ENCODE assay signal across 17 cellular contexts in genomic region chr15:69537888-69538287, GRCh38.
A peak's percentile ranks its signal among the peaks of the same experiment; 100 is the strongest.
DNase-seq lines count a peak whose midpoint lies in the region; ATAC-seq and TF ChIP-seq lines count a peak whose summit lies in the region.
"Had no signal": no experiment of that assay in that cellular context is flagged by ENCODE, and none has a peak within 500 bp of the region (broad histone marks: within the 10 kb centered on the region; RNA-seq: fewer than 3 reads in every experiment).

No MANE protein-coding gene starts in this region.

- no peaks in the 10 kb centered on the region for H3K79me2 ChIP-seq in SK-N-SH (ENCODE audit: insufficient read depth)

- peak in 1 of 2 experiments; percentile 71; a peak in 2 of 4 replicates for TF ChIP-seq EP300 in SK-N-SH (IDR thresholded peaks at IDR 0.05; ENCODE audit: borderline replicate concordance in 1 of 2, low read depth in 1 of 2, low read length in 1 of 2)

- CTCF ChIA-PET in SK-N-SH (lab: Yijun Ruan, JAX) (interaction anchor here (1.0 to 1.5 kb wide), 5 partner anchors 16 to 996 kb away, joined by 3 to 5 read pairs (median 4); no protein-coding TSS in a partner anchor), GM10248 (lab: Yijun Ruan, JAX) (interaction anchor here (1.4 to 1.7 kb wide), 2 partner anchors 9 to 16 kb away, joined by 3 to 4 read pairs; no protein-coding TSS in a partner anchor)

- TF ChIP-seq CTCF in AG10803 (conservative IDR thresholded peaks at IDR 0.05; ENCODE audit: low read length) (no peak), SK-N-SH (IDR thresholded peaks at IDR 0.05) (no peak), gastrocnemius medialis (IDR thresholded peaks at IDR 0.05 in 4 of 5, conservative IDR thresholded peaks at IDR 0.05 in 1 of 5) (no peak), GM10248 (IDR thresholded peaks at IDR 0.05; ENCODE audit: control extremely low read depth, extremely low read depth, low read depth, missing control alignments) (no peak)

- DNase-seq in AG10803 (ENCODE audit: low read depth) (peak; percentile 5), NCI-H2171 (lab: John Stamatoyannopoulos, UW) (peak; percentile 50), SK-N-SH (peak; percentile 67), left kidney (ENCODE audit: low read depth, low spot score) (peak; percentile 31), gastrocnemius medialis (no peak), hippocampal formation (lab: John Stamatoyannopoulos, UW) (no peak), DMS114 treated with DMSO at 0.1 percent for 48 hours (lab: John Stamatoyannopoulos, UW; ENCODE audit: unreplicated experiment) (no peak), GM10248 (ENCODE audit: extremely low spot score) (no peak)
- DNase-seq: GOT3, HFFc6, NCI-H1092, NCI-H187 treated with DMSO at 0.1 percent for 48 hours, NCI-H510A treated with DMSO at 0.1 percent for 48 hours, PC-3 had no signal

- H3K9me2 ChIP-seq in SK-N-SH, result no peaks in the 10 kb centered on the region

- H3K27me3 ChIP-seq in SK-N-SH (ENCODE audit: insufficient read depth) (peaks cover 8% of the 10 kb centered on the region; the same call in 1 of the 2 replicates), gastrocnemius medialis (no peaks in the 10 kb centered on the region)

- intact Hi-C loops in gastrocnemius medialis (cut with DNase I; ENCODE audit: low total_unique reads), result no loop called here

- POLR2A ChIA-PET in SK-N-SH (lab: Yijun Ruan, JAX) (no interaction called here), GM10248 (lab: Yijun Ruan, JAX) (no interaction called here)

- H3K4me1 ChIP-seq in SK-N-SH (ENCODE audit: control insufficient read depth in 1 of 2, insufficient read depth in 2 of 2, low read depth in 1 of 2, low read length in 1 of 2) (peaks cover 9 to 35% of the 10 kb centered on the region in 2 experiments; a peak in 3 of 4 replicates), gastrocnemius medialis (peaks cover 0 to 6% of the 10 kb centered on the region in 2 donors)

- in situ Hi-C loops in gastrocnemius medialis (cut with MboI; ENCODE audit: low sequenced_read_pairs in 4 of 4), result no loop called here

- H3K27ac ChIP-seq in SK-N-SH (ENCODE audit: low read depth in 2 of 2, low read length in 1 of 2) (peak overlapping the region in 1 of 2 experiments; percentile 68; a peak in 2 of 4 replicates), gastrocnemius medialis (no peak overlapping the region)
- H3K27ac ChIP-seq: C4-2B, HL-60 had no signal

- no peak overlapping the region for H2AFZ ChIP-seq in SK-N-SH (ENCODE audit: low read depth)

- no peaks in the 10 kb centered on the region for H3F3A ChIP-seq in SK-N-SH (replicated peaks; ENCODE audit: insufficient read depth)

- H3K4me2 ChIP-seq in SK-N-SH, result no peak overlapping the region

- ATAC-seq in gastrocnemius medialis, result no peak
- ATAC-seq: K562, PC-3 had no signal

- no peak for TF ChIP-seq POLR2A in gastrocnemius medialis (IDR thresholded peaks at IDR 0.05)

- H3K4me3 ChIP-seq in AG10803 (ENCODE audit: low read length) (no peak overlapping the region), SK-N-SH (ENCODE audit: low read depth in 2 of 2, low read length in 1 of 2) (no peak overlapping the region), gastrocnemius medialis (no peak overlapping the region)
- H3K4me3 ChIP-seq: K562 had no signal

- TF ChIP-seq RAD21 in SK-N-SH (IDR thresholded peaks at IDR 0.05; ENCODE audit: low read length), result no peak

- no peaks in the 10 kb centered on the region for H4K20me1 ChIP-seq in SK-N-SH (ENCODE audit: insufficient read depth)

- H3K36me3 ChIP-seq in SK-N-SH (replicated peaks in 1 of 2; ENCODE audit: control insufficient read depth in 1 of 2, insufficient read depth in 2 of 2, low read length in 1 of 2) (no peaks in the 10 kb centered on the region), gastrocnemius medialis (no peaks in the 10 kb centered on the region)

- H3K9ac ChIP-seq in SK-N-SH, result no peak overlapping the region

- no peaks in the 10 kb centered on the region for H3K9me3 ChIP-seq in SK-N-SH
- H3K9me3 ChIP-seq in gastrocnemius medialis, result no peaks in the 10 kb centered on the region

TF ChIP-seq in SK-N-SH, 30 proteins besides CTCF, POLR2A, EP300 and RAD21:
- no peak for TF ChIP-seq NFIC (IDR thresholded peaks at IDR 0.05; ENCODE audit: borderline replicate concordance)
- peak; percentile 11; the same call in 1 of the 2 replicates for TF ChIP-seq GATA2 (CRISPR knock-in tag; IDR thresholded peaks at IDR 0.05)

Comparison
In these comparisons a context has a peak if more than half of its experiments do, and no peak if none do; other contexts are left out.
1. DNase-seq: peak in AG10803 (single experiment), NCI-H2171 (single experiment), SK-N-SH (single experiment) and left kidney (single experiment); none in gastrocnemius medialis (0 of 2), hippocampal formation (0 of 2), DMS114 treated with DMSO at 0.1 percent for 48 hours (single experiment) and GM10248 (single experiment).